In the genomic region with DNA sequence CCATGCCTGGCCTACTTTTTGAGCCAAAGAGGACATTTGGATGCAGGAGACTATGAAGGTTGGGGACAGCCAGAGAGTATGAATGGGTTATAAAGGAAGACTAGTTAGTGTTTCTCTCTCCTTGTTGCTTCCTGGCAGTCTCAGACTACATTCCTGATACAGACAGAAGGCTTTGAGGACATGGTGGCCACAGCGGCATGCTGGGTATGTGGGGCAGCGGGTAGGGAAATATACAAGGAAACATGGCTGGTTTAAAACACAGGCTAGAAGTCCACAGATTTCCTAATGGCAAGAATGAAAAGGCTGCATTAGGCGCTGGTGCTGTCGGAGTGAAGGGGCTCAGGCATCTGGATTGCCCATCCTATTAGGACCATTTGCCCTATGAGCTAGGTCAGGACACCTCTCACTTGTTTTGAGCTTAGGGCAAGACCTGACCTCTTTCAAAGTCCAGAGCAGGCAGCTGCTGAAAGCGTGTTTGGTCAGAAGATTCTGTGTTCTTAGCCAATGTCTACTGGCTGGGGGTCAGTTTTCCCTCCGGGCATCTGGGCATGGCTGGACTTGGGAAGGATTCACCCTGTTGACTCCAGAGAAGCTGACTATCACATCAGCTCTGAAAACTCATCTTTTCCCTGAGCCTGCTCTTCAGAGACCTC, we compare ENCODE assay signal across 25 cellular contexts. TPM values are rescaled to one million over a fixed set of nuclear protein-coding genes. Genes with fewer than 3 reads are reported as not detected.
A peak's percentile ranks its signal among the peaks of the same experiment; 100 is the strongest.
DNase-seq lines count a peak whose midpoint lies in the region; ATAC-seq and TF ChIP-seq lines count a peak whose summit lies in the region.
"Had no signal": no experiment of that assay in that cellular context is flagged by ENCODE, and none has a peak within 500 bp of the region (broad histone marks: within the 10 kb centered on the region; RNA-seq: fewer than 3 reads in every experiment).

No MANE protein-coding gene starts in this region.

- no peaks in the 10 kb centered on the region for H3K36me3 Mint-ChIP-seq in neural progenitor cell
- H3K36me3 Mint-ChIP-seq in CD8-positive, alpha-beta memory T cell = peaks cover 0 to 2% (median 0%) of the 10 kb centered on the region in 3 donors
- H3K36me3 Mint-ChIP-seq: CD8-positive, alpha-beta T cell had no signal

- ATAC-seq in left lobe of liver = peak; percentile 73
- ATAC-seq in HG03095 (IDR thresholded peaks at IDR 0.05; ENCODE audit: unreplicated experiment) = no peak
- no peak for ATAC-seq in GM19351 (IDR thresholded peaks at IDR 0.05; ENCODE audit: unreplicated experiment)
- ATAC-seq: A549; CD8-positive, alpha-beta T cell; GM12878 had no signal

- H3K27ac Mint-ChIP-seq in neural progenitor cell = peak overlapping the region; percentile 21
- peak overlapping the region in 1 of 8 donors; percentile 86 for H3K27ac Mint-ChIP-seq in CD8-positive, alpha-beta memory T cell
- H3K27ac Mint-ChIP-seq: B cell; CD4-positive, alpha-beta T cell; CD8-positive, alpha-beta T cell had no signal

- no peaks in the 10 kb centered on the region for H4K20me1 ChIP-seq in neural progenitor cell (ENCODE audit: low read depth)
- H4K20me1 ChIP-seq: BLaER1 treated with 17β-estradiol and CSF1 and Interleukin-3, amounts not matched to agents 10 nM and 100 nM had no signal

- peaks cover 23% of the 10 kb centered on the region for H3K27me3 Mint-ChIP-seq in neural progenitor cell (ENCODE audit: insufficient read depth, low read depth)
- peaks cover 11 to 38% of the 10 kb centered on the region in 2 donors for H3K27me3 Mint-ChIP-seq in CD8-positive, alpha-beta memory T cell

- peaks cover 8% of the 10 kb centered on the region for H3F3A ChIP-seq in neural progenitor cell (ENCODE audit: low read depth)

- peak; percentile 71 for DNase-seq in left lobe of liver (ENCODE audit: low spot score)
- DNase-seq in myocyte (ENCODE audit: low read depth) = peak; percentile 12
- no peak for DNase-seq in neural progenitor cell (ENCODE audit: low spot score)
- DNase-seq in CD8-positive, alpha-beta memory T cell = no peak
- DNase-seq in NCI-H82 (lab: John Stamatoyannopoulos, UW) = no peak
- DNase-seq: AML-193; CD4-positive, alpha-beta T cell; CD8-positive, alpha-beta T cell; COR-L47; DMS 273 treated with DMSO at 0.1 percent for 48 hours; DMS153; DMS53; DMS79; DND-41; EL; GDM1 had no signal

- H3K9ac ChIP-seq in liver (ENCODE audit: low read depth in 1 of 2, low read length in 2 of 2) (no peak overlapping the region), neural progenitor cell (no peak overlapping the region)
- H3K9ac ChIP-seq: BLaER1 treated with 17β-estradiol and CSF1 and Interleukin-3, amounts not matched to agents 10 nM and 100 nM had no signal

- no peak overlapping the region for H3K4me3 Mint-ChIP-seq in neural progenitor cell
- no peak overlapping the region for H3K4me3 Mint-ChIP-seq in CD8-positive, alpha-beta memory T cell
- H3K4me3 Mint-ChIP-seq: B cell; CD4-positive, alpha-beta T cell; CD8-positive, alpha-beta T cell had no signal

- H3K4me1 ChIP-seq in liver (ENCODE audit: control insufficient read depth in 4 of 4, insufficient read depth in 4 of 4, low read length in 3 of 4) = peaks cover 0 to 17% (median 8%) of the 10 kb centered on the region in 4 donors
- peaks cover 9% of the 10 kb centered on the region for H3K4me1 ChIP-seq in neural progenitor cell
- H3K4me1 ChIP-seq in CD8-positive, alpha-beta memory T cell (ENCODE audit: insufficient read depth, low read length) = no peaks in the 10 kb centered on the region
- H3K4me1 ChIP-seq: BLaER1 treated with 17β-estradiol and CSF1 and Interleukin-3, amounts not matched to agents 10 nM and 100 nM had no signal

- CTCF ChIA-PET in CD8-positive, alpha-beta memory T cell (lab: Charles Lee) = interaction anchor here (1.0 to 1.2 kb wide), 3 partner anchors 9 to 16 kb away, joined by 3 to 5 read pairs (median 4); no protein-coding TSS in a partner anchor

- peaks cover 6% of the 10 kb centered on the region for H3K4me1 Mint-ChIP-seq in neural progenitor cell
- H3K4me1 Mint-ChIP-seq in CD8-positive, alpha-beta memory T cell = no peaks in the 10 kb centered on the region
- H3K4me1 Mint-ChIP-seq: B cell had no signal

- no peak overlapping the region for H2AFZ ChIP-seq in neural progenitor cell (replicated peaks)

- H3K27me3 ChIP-seq in liver (ENCODE audit: control insufficient read depth in 4 of 4, insufficient read depth in 4 of 4, low read length in 3 of 4) (no peaks in the 10 kb centered on the region), neural progenitor cell (no peaks in the 10 kb centered on the region)
- H3K27me3 ChIP-seq in CD8-positive, alpha-beta memory T cell (ENCODE audit: insufficient read depth, low read length, poor library complexity, severe bottlenecking) = peaks cover 4% of the 10 kb centered on the region
- H3K27me3 ChIP-seq: BLaER1 treated with 17β-estradiol and CSF1 and Interleukin-3, amounts not matched to agents 10 nM and 100 nM had no signal

- H3K36me3 ChIP-seq in liver (ENCODE audit: control insufficient read depth in 4 of 4, insufficient read depth in 3 of 4, low read depth in 1 of 4, low read length in 3 of 4) (no peaks in the 10 kb centered on the region), neural progenitor cell (no peaks in the 10 kb centered on the region)
- H3K36me3 ChIP-seq in CD8-positive, alpha-beta memory T cell (ENCODE audit: insufficient read depth, low read length) = no peaks in the 10 kb centered on the region
- H3K36me3 ChIP-seq: BLaER1 treated with 17β-estradiol and CSF1 and Interleukin-3, amounts not matched to agents 10 nM and 100 nM had no signal

- no peak overlapping the region for H3K27ac ChIP-seq in liver (ENCODE audit: low read depth in 1 of 2, low read length in 2 of 2)
- H3K27ac ChIP-seq in neural progenitor cell = no peak overlapping the region
- no peak overlapping the region for H3K27ac ChIP-seq in CD8-positive, alpha-beta memory T cell (ENCODE audit: low read depth, low read length)
- H3K27ac ChIP-seq: 22Rv1; A549; BLaER1 treated with 17β-estradiol and CSF1 and Interleukin-3, amounts not matched to agents 10 nM and 100 nM; C4-2B had no signal

- no peaks in the 10 kb centered on the region for H3K9me3 ChIP-seq in liver (ENCODE audit: control insufficient read depth in 4 of 4, low read length in 3 of 4)
- H3K9me3 ChIP-seq in neural progenitor cell (ENCODE audit: low read depth) = no peaks in the 10 kb centered on the region
- H3K9me3 ChIP-seq in CD8-positive, alpha-beta memory T cell (ENCODE audit: low read length) = no peaks in the 10 kb centered on the region
- H3K9me3 ChIP-seq: A549; BLaER1 treated with 17β-estradiol and CSF1 and Interleukin-3, amounts not matched to agents 10 nM and 100 nM had no signal

- no peak overlapping the region for H3K4me2 ChIP-seq in neural progenitor cell
- H3K4me2 ChIP-seq: A549; BLaER1 treated with 17β-estradiol and CSF1 and Interleukin-3, amounts not matched to agents 10 nM and 100 nM had no signal

- TF ChIP-seq RAD21 in liver (IDR thresholded peaks at IDR 0.05) = no peak

- WGBS in liver = 63% methylated on average over 6 of the region's 6 CpGs

- no peaks in the 10 kb centered on the region for H3K79me2 ChIP-seq in neural progenitor cell (ENCODE audit: low read depth)

- H3K4me3 ChIP-seq in liver (ENCODE audit: low read depth in 1 of 3, low read length in 3 of 3) (no peak overlapping the region), neural progenitor cell (no peak overlapping the region)
- H3K4me3 ChIP-seq in CD8-positive, alpha-beta memory T cell (ENCODE audit: low read length) = no peak overlapping the region
- H3K4me3 ChIP-seq: A549; BLaER1 treated with 17β-estradiol and CSF1 and Interleukin-3, amounts not matched to agents 10 nM and 100 nM; GM12878 had no signal

- TF ChIP-seq CTCF in liver (IDR thresholded peaks at IDR 0.05; ENCODE audit: low read depth, low read length, missing input control) (no peak), neural progenitor cell (IDR thresholded peaks at IDR 0.05) (no peak)

- H3K9me3 Mint-ChIP-seq in neural progenitor cell = no peaks in the 10 kb centered on the region
- no peaks in the 10 kb centered on the region for H3K9me3 Mint-ChIP-seq in CD8-positive, alpha-beta memory T cell
- H3K9me3 Mint-ChIP-seq: CD4-positive, alpha-beta T cell; CD8-positive, alpha-beta T cell had no signal

- POLR2A ChIA-PET in CD8-positive, alpha-beta memory T cell (lab: Charles Lee) = no interaction called here

TF ChIP-seq in liver, 16 proteins besides CTCF, POLR2A, EP300 and RAD21 (continues in another document):
- TF ChIP-seq YY1 (IDR thresholded peaks at IDR 0.05) (no peak), RXRA (IDR thresholded peaks at IDR 0.05) (peak; percentile 77 to 80), NR2F2 (IDR thresholded peaks at IDR 0.05) (peak; percentile 62), JUND (IDR thresholded peaks at IDR 0.05) (peak; percentile 33 to 37), HNF4G (IDR thresholded peaks at IDR 0.05) (peak; percentile 94), SP1 (IDR thresholded peaks at IDR 0.05) (peak; percentile 64)
- TF ChIP-seq, protein P1, sequence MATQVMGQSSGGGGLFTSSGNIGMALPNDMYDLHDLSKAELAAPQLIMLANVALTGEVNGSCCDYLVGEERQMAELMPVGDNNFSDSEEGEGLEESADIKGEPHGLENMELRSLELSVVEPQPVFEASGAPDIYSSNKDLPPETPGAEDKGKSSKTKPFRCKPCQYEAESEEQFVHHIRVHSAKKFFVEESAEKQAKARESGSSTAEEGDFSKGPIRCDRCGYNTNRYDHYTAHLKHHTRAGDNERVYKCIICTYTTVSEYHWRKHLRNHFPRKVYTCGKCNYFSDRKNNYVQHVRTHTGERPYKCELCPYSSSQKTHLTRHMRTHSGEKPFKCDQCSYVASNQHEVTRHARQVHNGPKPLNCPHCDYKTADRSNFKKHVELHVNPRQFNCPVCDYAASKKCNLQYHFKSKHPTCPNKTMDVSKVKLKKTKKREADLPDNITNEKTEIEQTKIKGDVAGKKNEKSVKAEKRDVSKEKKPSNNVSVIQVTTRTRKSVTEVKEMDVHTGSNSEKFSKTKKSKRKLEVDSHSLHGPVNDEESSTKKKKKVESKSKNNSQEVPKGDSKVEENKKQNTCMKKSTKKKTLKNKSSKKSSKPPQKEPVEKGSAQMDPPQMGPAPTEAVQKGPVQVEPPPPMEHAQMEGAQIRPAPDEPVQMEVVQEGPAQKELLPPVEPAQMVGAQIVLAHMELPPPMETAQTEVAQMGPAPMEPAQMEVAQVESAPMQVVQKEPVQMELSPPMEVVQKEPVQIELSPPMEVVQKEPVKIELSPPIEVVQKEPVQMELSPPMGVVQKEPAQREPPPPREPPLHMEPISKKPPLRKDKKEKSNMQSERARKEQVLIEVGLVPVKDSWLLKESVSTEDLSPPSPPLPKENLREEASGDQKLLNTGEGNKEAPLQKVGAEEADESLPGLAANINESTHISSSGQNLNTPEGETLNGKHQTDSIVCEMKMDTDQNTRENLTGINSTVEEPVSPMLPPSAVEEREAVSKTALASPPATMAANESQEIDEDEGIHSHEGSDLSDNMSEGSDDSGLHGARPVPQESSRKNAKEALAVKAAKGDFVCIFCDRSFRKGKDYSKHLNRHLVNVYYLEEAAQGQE (IDR thresholded peaks at IDR 0.05) = no peak

RNA-seq across cellular contexts. Expression of a gene that starts 20.1 kb away (rescaled TPM):
- 19.2 TPM for total RNA-seq in left lobe of liver
- total RNA-seq in liver = 10 to 100 TPM; 25.5 to 54.4 TPM
- polyA plus RNA-seq in liver = 10 to 100 TPM; 12.9 to 16.7 TPM
- total RNA-seq in myocyte = 38.4 and 67.4 TPM in 2 replicates
- polyA plus RNA-seq in myocyte (2012) = 14.9 TPM
- total RNA-seq in neural progenitor cell (ENCODE audit: low replicate concordance) = 69.3 and 114 TPM in 2 replicates
- total RNA-seq in CD8-positive, alpha-beta memory T cell = 10 to 100 TPM; 27.3 to 34.6 TPM
- polyA plus RNA-seq in CD8-positive, alpha-beta memory T cell = 48.6 TPM

Comparison
In these comparisons a context has a peak if more than half of its experiments do, and no peak if none do; other contexts are left out.
1. DNase-seq: peak in left lobe of liver (single experiment) and myocyte (single experiment); none in neural progenitor cell (single experiment), CD8-positive, alpha-beta memory T cell (0 of 5) and NCI-H82 (single experiment).